In genomic region chr19:15717781-15718180, GRCh38 we compare ENCODE assay signal across 2 cellular contexts.
TF ChIP-seq lines count a peak whose summit lies in the region.

No MANE protein-coding gene starts in this region.

TF ChIP-seq in SK-N-SH, 30 proteins besides CTCF, POLR2A, EP300 and RAD21:
- no peak for TF ChIP-seq ZBTB33 (IDR thresholded peaks at IDR 0.05; ENCODE audit: borderline replicate concordance, low read depth)
- no peak for TF ChIP-seq TCF12 (IDR thresholded peaks at IDR 0.05)
- TF ChIP-seq REST (IDR thresholded peaks at IDR 0.05; ENCODE audit: low read depth, low read length), result peak; percentile 85; the same call in 1 of the 2 replicates
- TF ChIP-seq TAF1 (IDR thresholded peaks at IDR 0.05; ENCODE audit: borderline replicate concordance, low read depth, low read length), result no peak

TF ChIP-seq in SK-N-SH treated with all-trans-retinoic acid at 6 μM for 48 hours, 23 proteins besides CTCF, POLR2A, EP300 and RAD21 (continued from another document):
- no peak for TF ChIP-seq CSRNP3 (CRISPR knock-in tag; IDR thresholded peaks at IDR 0.05)
- TF ChIP-seq ZNF565 (CRISPR knock-in tag; conservative IDR thresholded peaks at IDR 0.05; ENCODE audit: low read depth), result no peak
- no peak for TF ChIP-seq ZFP3 (CRISPR knock-in tag; IDR thresholded peaks at IDR 0.05)
- TF ChIP-seq PPARA (CRISPR knock-in tag; IDR thresholded peaks at IDR 0.05; ENCODE audit: borderline replicate concordance), result no peak
